In the genomic region with DNA sequence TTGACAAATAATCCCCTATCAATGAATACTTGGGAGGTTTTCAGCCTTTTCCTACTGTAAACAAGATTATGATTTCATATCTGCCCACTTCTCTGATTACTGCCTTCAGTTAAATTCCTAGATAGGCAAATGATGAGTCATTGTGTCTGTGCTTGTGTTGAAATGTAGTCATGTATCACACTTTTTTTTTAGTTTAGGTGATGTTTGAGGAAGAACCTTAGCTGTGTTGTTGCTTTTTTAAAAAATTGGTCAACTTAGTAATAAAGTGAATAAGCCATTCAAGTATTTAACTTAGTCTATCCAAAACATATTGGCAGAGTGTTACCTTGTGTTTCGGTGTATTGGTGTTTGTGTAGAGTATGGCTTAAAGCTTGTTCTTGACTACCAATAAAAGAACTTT, we compare ENCODE assay signal across 11 cellular contexts.
DNase-seq lines count a peak whose midpoint lies in the region; TF ChIP-seq lines count a peak whose summit lies in the region.
"Had no signal": no experiment of that assay in that cellular context is flagged by ENCODE, and none has a peak within 500 bp of the region (broad histone marks: within the 10 kb centered on the region; RNA-seq: fewer than 3 reads in every experiment).

No MANE protein-coding gene starts in this region.

- H3K4me1 Mint-ChIP-seq in chondrocyte (ENCODE audit: low read depth): peaks cover 55% of the 10 kb centered on the region

- no peaks in the 10 kb centered on the region for H3K9me3 ChIP-seq in neutrophil

- H3K9me3 Mint-ChIP-seq in chondrocyte (ENCODE audit: low read depth): no peaks in the 10 kb centered on the region
- H3K9me3 Mint-ChIP-seq: memory B cell had no signal

- no peak for TF ChIP-seq CTCF in chondrocyte (IDR thresholded peaks at IDR 0.05)
- TF ChIP-seq CTCF in neutrophil (IDR thresholded peaks at IDR 0.05): no peak

- no peaks in the 10 kb centered on the region for H3K27me3 ChIP-seq in neutrophil

- no peak overlapping the region for H3K4me3 ChIP-seq in neutrophil (ENCODE audit: low read depth in 1 of 2, low read length in 1 of 2)

- DNase-seq in Daoy (ENCODE audit: low read depth): peak; percentile 14
- peak; percentile 60 for DNase-seq in MV-4-11 (lab: John Stamatoyannopoulos, UW)
- DNase-seq in chondrocyte (ENCODE audit: low spot score): no peak
- DNase-seq in NCI-H1694 (lab: John Stamatoyannopoulos, UW): no peak
- DNase-seq in stimulated activated CD8-positive, alpha-beta memory T cell treated with anti-CD3 and anti-CD28 coated beads, Interleukin-4, amount 100 ng/mL, for 48 hours: no peak
- DNase-seq in effector CD4-positive, alpha-beta T cell: no peak
- DNase-seq in UCSD-AML1 (lab: John Stamatoyannopoulos, UW; ENCODE audit: unreplicated experiment): no peak
- DNase-seq: amygdala, RPMI8226 had no signal

- peak overlapping the region; percentile 53 for H3K27ac ChIP-seq in neutrophil

- H3K27ac Mint-ChIP-seq in chondrocyte (ENCODE audit: unreplicated experiment): peak overlapping the region; percentile 92
- H3K27ac Mint-ChIP-seq: memory B cell had no signal

- peaks cover 24% of the 10 kb centered on the region for H3K36me3 Mint-ChIP-seq in chondrocyte (ENCODE audit: low read depth)

- H3K36me3 ChIP-seq in neutrophil: peaks cover 42% of the 10 kb centered on the region

- no peak overlapping the region for H3K4me3 Mint-ChIP-seq in chondrocyte (ENCODE audit: unreplicated experiment)
- H3K4me3 Mint-ChIP-seq: memory B cell had no signal

- H3K4me1 ChIP-seq in neutrophil (ENCODE audit: control insufficient read depth in 1 of 2, insufficient read depth in 1 of 2, low read depth in 1 of 2, low read length in 1 of 2): peaks cover 30 to 44% of the 10 kb centered on the region in 2 experiments

- H3K27me3 Mint-ChIP-seq in chondrocyte (ENCODE audit: low read depth): no peaks in the 10 kb centered on the region
- H3K27me3 Mint-ChIP-seq: memory B cell had no signal

Comparison
In these comparisons a context has a peak if more than half of its experiments do, and no peak if none do; other contexts are left out.
1. DNase-seq: peak in Daoy (single experiment) and MV-4-11 (single experiment); none in chondrocyte (single experiment), NCI-H1694 (single experiment), stimulated activated CD8-positive, alpha-beta memory T cell treated with anti-CD3 and anti-CD28 coated beads, Interleukin-4, amount 100 ng/mL, for 48 hours (single experiment), effector CD4-positive, alpha-beta T cell (single experiment) and UCSD-AML1 (single experiment).